In the genomic region with DNA sequence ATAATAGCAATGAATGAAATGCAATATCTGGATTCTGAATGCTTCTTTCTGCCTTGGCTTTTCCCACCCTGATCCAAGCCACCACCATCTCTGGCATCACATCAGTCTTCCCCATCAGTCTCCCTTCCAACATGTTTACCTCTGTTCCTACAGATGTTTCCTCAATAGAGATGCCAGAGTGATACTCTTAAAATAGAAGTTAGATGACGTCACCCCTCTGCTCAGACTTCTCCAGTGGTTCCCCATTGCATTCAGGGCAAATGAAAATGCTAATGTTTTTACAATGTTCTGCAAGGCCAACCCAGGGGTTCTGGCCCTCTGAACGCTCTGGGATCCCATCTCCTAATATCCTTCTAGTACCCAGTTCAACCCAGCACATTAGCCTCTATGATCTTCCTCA, we compare ENCODE assay signal across 18 cellular contexts.
"Had no signal": no experiment of that assay in that cellular context is flagged by ENCODE, and none has a peak within 500 bp of the region (broad histone marks: within the 10 kb centered on the region; RNA-seq: fewer than 3 reads in every experiment).

No MANE protein-coding gene starts in this region.

- H3K4me3 ChIP-seq: heart left ventricle, sigmoid colon, skin epidermis, testis, tibial nerve, upper lobe of right lung had no signal

- H3K27me3 Mint-ChIP-seq: stimulated activated naive B cell treated with anti-CD40 and anti-IgM and Interleukin-4, amounts not matched to agents 10 μg/mL and 1 μg/mL and 100 μg/mL, for 72 hours; stimulated activated naive CD8-positive, alpha-beta T cell treated with anti-CD3 and anti-CD28 coated beads, Interleukin-15, amount 100 ng/mL, for 72 hours had no signal

- H3K27ac ChIP-seq: heart left ventricle, sigmoid colon, skin epidermis, testis, tibial nerve, upper lobe of right lung had no signal

- H3K27ac Mint-ChIP-seq: naive thymus-derived CD4-positive, alpha-beta T cell; stimulated activated naive B cell treated with anti-CD40 and anti-IgM and Interleukin-4, amounts not matched to agents 10 μg/mL and 1 μg/mL and 100 μg/mL, for 72 hours; stimulated activated naive CD8-positive, alpha-beta T cell treated with anti-CD3 and anti-CD28 coated beads, Interleukin-15, amount 100 ng/mL, for 72 hours had no signal

- ATAC-seq: esophagus mucosa; heart left ventricle; naive thymus-derived CD4-positive, alpha-beta T cell; stimulated activated naive B cell treated with anti-CD40 and anti-IgM and Interleukin-4, amounts not matched to agents 10 μg/mL and 1 μg/mL and 100 μg/mL, for 72 hours; stimulated activated naive CD8-positive, alpha-beta T cell treated with anti-CD3 and anti-CD28 coated beads, Interleukin-15, amount 100 ng/mL, for 72 hours; upper lobe of right lung had no signal

- H3K27me3 ChIP-seq: sigmoid colon, testis, tibial nerve, upper lobe of right lung had no signal

- H3K4me3 Mint-ChIP-seq: naive thymus-derived CD4-positive, alpha-beta T cell; nephron progenitor cell; stimulated activated naive B cell treated with anti-CD40 and anti-IgM and Interleukin-4, amounts not matched to agents 10 μg/mL and 1 μg/mL and 100 μg/mL, for 72 hours; stimulated activated naive CD8-positive, alpha-beta T cell treated with anti-CD3 and anti-CD28 coated beads, Interleukin-15, amount 100 ng/mL, for 72 hours had no signal

- H3K36me3 ChIP-seq: heart left ventricle, sigmoid colon, tibial nerve, upper lobe of right lung had no signal

- H3K9me3 ChIP-seq: heart left ventricle, sigmoid colon, testis, tibial nerve, upper lobe of right lung had no signal

- H3K4me1 Mint-ChIP-seq: naive thymus-derived CD4-positive, alpha-beta T cell; nephron progenitor cell; stimulated activated naive B cell treated with anti-CD40 and anti-IgM and Interleukin-4, amounts not matched to agents 10 μg/mL and 1 μg/mL and 100 μg/mL, for 72 hours; stimulated activated naive CD8-positive, alpha-beta T cell treated with anti-CD3 and anti-CD28 coated beads, Interleukin-15, amount 100 ng/mL, for 72 hours had no signal

- DNase-seq: dermis blood vessel endothelial cell; effector CD4-positive, alpha-beta T cell; heart left ventricle; hypothalamus; kidney glomerular epithelial cell; naive thymus-derived CD4-positive, alpha-beta T cell; nephron progenitor cell; posterior cingulate gyrus; sigmoid colon; stimulated activated CD4-positive, alpha-beta T cell treated with anti-CD3 and anti-CD28 coated beads, Interleukin-2, amount 100 ng/mL, for 24 hours; stimulated activated CD4-positive, alpha-beta T cell treated with anti-CD3 and anti-CD28 coated beads, Interleukin-4, amount 100 ng/mL, for 4 hours; stimulated activated naive B cell treated with anti-CD40 and anti-IgM and Interleukin-4, amounts not matched to agents 10 μg/mL and 1 μg/mL and 100 μg/mL, for 72 hours; stimulated activated naive CD8-positive, alpha-beta T cell treated with anti-CD3 and anti-CD28 coated beads, Interleukin-15, amount 100 ng/mL, for 72 hours; testis; upper lobe of right lung had no signal

- H3K4me1 ChIP-seq: heart left ventricle, sigmoid colon, testis, tibial nerve, upper lobe of right lung had no signal

- H3K9me3 Mint-ChIP-seq: nephron progenitor cell had no signal

- H3K36me3 Mint-ChIP-seq: naive thymus-derived CD4-positive, alpha-beta T cell; stimulated activated naive B cell treated with anti-CD40 and anti-IgM and Interleukin-4, amounts not matched to agents 10 μg/mL and 1 μg/mL and 100 μg/mL, for 72 hours had no signal
